Comparison of ENCODE assay signal across 8 cellular contexts in the genomic region with DNA sequence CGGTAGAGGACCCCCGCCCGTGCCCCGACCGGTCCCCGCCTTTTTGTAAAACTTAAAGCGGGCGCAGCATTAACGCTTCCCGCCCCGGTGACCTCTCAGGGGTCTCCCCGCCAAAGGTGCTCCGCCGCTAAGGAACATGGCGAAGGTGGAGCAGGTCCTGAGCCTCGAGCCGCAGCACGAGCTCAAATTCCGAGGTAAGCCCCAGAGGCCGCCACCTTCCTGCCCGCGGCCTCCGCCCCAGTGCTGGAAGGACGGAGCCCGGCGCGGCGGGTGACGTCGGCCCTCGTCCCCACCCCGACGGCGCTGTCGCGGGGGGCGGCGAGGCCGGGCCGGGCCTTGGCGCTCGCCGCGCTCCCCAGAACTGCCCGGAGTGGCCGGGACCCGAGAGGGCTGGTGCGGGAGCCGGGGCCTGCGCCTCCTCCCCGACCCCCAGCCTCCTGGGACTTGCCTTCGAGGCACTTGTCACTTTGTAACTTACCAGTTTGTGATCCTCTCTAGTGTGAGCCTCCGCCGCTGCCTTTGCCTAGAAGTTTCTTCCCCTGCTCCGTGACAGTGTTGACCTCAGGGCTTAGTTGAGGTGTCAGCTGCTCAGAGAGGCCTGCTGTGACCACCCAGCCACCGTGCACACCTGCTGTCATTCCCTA. TPM values are rescaled to one million over a fixed set of nuclear protein-coding genes. Genes with fewer than 3 reads are reported as not detected.
DNase-seq lines count a peak whose midpoint lies in the region; ATAC-seq and TF ChIP-seq lines count a peak whose summit lies in the region.

No MANE protein-coding gene starts in this region.

- H3K27me3 ChIP-seq in HUES6 (ENCODE audit: control insufficient read depth, insufficient read depth, low read length) (no peaks in the 10 kb centered on the region), gastroesophageal sphincter (no peaks in the 10 kb centered on the region)

- H3K27ac Mint-ChIP-seq in activated CD4-positive, alpha-beta memory T cell treated with anti-CD3 and anti-CD28 coated beads for 36 hours, result peak overlapping the region; percentile 92
- peak overlapping the region; percentile 94 for H3K27ac Mint-ChIP-seq in osteocyte (ENCODE audit: unreplicated experiment)

- H3K36me3 ChIP-seq in HUES6 (ENCODE audit: control insufficient read depth, insufficient read depth, low read length), result peaks cover 14% of the 10 kb centered on the region
- peaks cover 0 to 3% of the 10 kb centered on the region in 2 donors for H3K36me3 ChIP-seq in gastroesophageal sphincter

- peak overlapping the region; percentile 93 for H3K27ac ChIP-seq in HUES6 (ENCODE audit: low read depth, low read length)
- H3K27ac ChIP-seq in gastroesophageal sphincter, result peak overlapping the region; percentile 87 to 98 (median 96)

- CTCF ChIA-PET in activated CD4-positive, alpha-beta memory T cell treated with anti-CD3 and anti-CD28 coated beads for 36 hours (lab: Charles Lee), result interaction anchor here (0.6 to 1.4 kb wide), 6 partner anchors 14 to 262 kb away, joined by 3 to 5 read pairs (median 4); partner anchors contain the start of gene STX16

- no peaks in the 10 kb centered on the region for H3K9me3 Mint-ChIP-seq in activated CD4-positive, alpha-beta memory T cell treated with anti-CD3 and anti-CD28 coated beads for 36 hours
- H3K9me3 Mint-ChIP-seq in osteocyte (ENCODE audit: unreplicated experiment), result peaks cover 4% of the 10 kb centered on the region

- peak overlapping the region; percentile 95 for H3K4me3 Mint-ChIP-seq in activated CD4-positive, alpha-beta memory T cell treated with anti-CD3 and anti-CD28 coated beads for 36 hours
- peak overlapping the region; percentile 88 for H3K4me3 Mint-ChIP-seq in osteocyte (ENCODE audit: unreplicated experiment)

- H3K9me3 ChIP-seq in HUES6 (ENCODE audit: control insufficient read depth, insufficient read depth, low read depth, low read length), result no peaks in the 10 kb centered on the region
- no peaks in the 10 kb centered on the region for H3K9me3 ChIP-seq in gastroesophageal sphincter

- no peaks in the 10 kb centered on the region for H3K27me3 Mint-ChIP-seq in activated CD4-positive, alpha-beta memory T cell treated with anti-CD3 and anti-CD28 coated beads for 36 hours
- H3K27me3 Mint-ChIP-seq in osteocyte (ENCODE audit: unreplicated experiment), result no peaks in the 10 kb centered on the region

- TF ChIP-seq EP300 in gastroesophageal sphincter (IDR thresholded peaks at IDR 0.05), result no peak

- TF ChIP-seq POLR2A in gastroesophageal sphincter (IDR thresholded peaks at IDR 0.05), result peak in 1 of 2 donors; percentile 4

- TF ChIP-seq CTCF in gastroesophageal sphincter (IDR thresholded peaks at IDR 0.05) (no peak), osteocyte (IDR thresholded peaks at IDR 0.05) (no peak)

- DNase-seq in NCI-H1417 (lab: John Stamatoyannopoulos, UW) (peak in 2 of 3 experiments; percentile 57 to 74), NCI-H1417 treated with DMSO at 0.1 percent for 48 hours (lab: John Stamatoyannopoulos, UW) (no peak), osteocyte (ENCODE audit: extremely low spot score, unreplicated experiment) (no peak), NCI-H1436 (lab: John Stamatoyannopoulos, UW) (no peak)
- DNase-seq in activated CD4-positive, alpha-beta memory T cell treated with anti-CD3 and anti-CD28 coated beads for 36 hours, result peak; percentile 49

- H3K36me3 Mint-ChIP-seq in activated CD4-positive, alpha-beta memory T cell treated with anti-CD3 and anti-CD28 coated beads for 36 hours, result peaks cover 31% of the 10 kb centered on the region
- H3K36me3 Mint-ChIP-seq in osteocyte (ENCODE audit: unreplicated experiment), result peaks cover 3% of the 10 kb centered on the region

- intact Hi-C loops in activated CD4-positive, alpha-beta memory T cell treated with anti-CD3 and anti-CD28 coated beads for 36 hours (cut with micrococcal nuclease), result loop anchor here (1.0 to 5.0 kb wide), 4 partner anchors 19 to 263 kb away; partner anchors contain the start of gene STX16

- peak overlapping the region; percentile 85 for H3K4me3 ChIP-seq in HUES6 (ENCODE audit: low read depth, low read length)
- H3K4me3 ChIP-seq in gastroesophageal sphincter, result peak overlapping the region; percentile 82 to 95

- H3K4me1 Mint-ChIP-seq in activated CD4-positive, alpha-beta memory T cell treated with anti-CD3 and anti-CD28 coated beads for 36 hours (ENCODE audit: low read depth), result peaks cover 42% of the 10 kb centered on the region
- H3K4me1 Mint-ChIP-seq in osteocyte (ENCODE audit: unreplicated experiment), result peaks cover 37% of the 10 kb centered on the region

- ATAC-seq in GM21576 (IDR thresholded peaks at IDR 0.05; ENCODE audit: unreplicated experiment) (peak; percentile 28), gastroesophageal sphincter (peak; percentile 76)

- WGBS in gastroesophageal sphincter (ENCODE audit: low coverage in 1 of 2), 2 donors, result 0 to 2% methylated on average over 3 to 6 of the region's 56 CpGs

- H3K9ac ChIP-seq in HUES6 (ENCODE audit: low read length), result peak overlapping the region; percentile 99

- POLR2A ChIA-PET in activated CD4-positive, alpha-beta memory T cell treated with anti-CD3 and anti-CD28 coated beads for 36 hours (lab: Charles Lee), result interaction anchor here (0.7 to 2.2 kb wide), 11 partner anchors 9 to 779 kb away, joined by 3 to 18 read pairs (median 4); partner anchors contain the start of genes RAB22A and STX16

- H3K4me1 ChIP-seq in HUES6 (ENCODE audit: control insufficient read depth, insufficient read depth, low read length) (peaks cover 8% of the 10 kb centered on the region; the same call in 1 of the 2 replicates), gastroesophageal sphincter (peaks cover 7 to 48% (median 18%) of the 10 kb centered on the region in 3 donors)

RNA-seq across cellular contexts. Expression of gene VAPB, which starts 0.4 kb away (rescaled TPM):
- 10 to 100 TPM; 34.6 to 37.0 TPM for total RNA-seq in activated CD4-positive, alpha-beta memory T cell treated with anti-CD3 and anti-CD28 coated beads for 36 hours
- total RNA-seq in gastroesophageal sphincter (10 to 100 TPM; 30.4 to 43.1 (median 35.9) TPM), osteocyte (47.6 and 49.9 TPM in 2 replicates)

Comparison
In these comparisons a context has a peak if more than half of its experiments do, and no peak if none do; other contexts are left out.
1. DNase-seq: peak in NCI-H1417 (2 of 3) and activated CD4-positive, alpha-beta memory T cell treated with anti-CD3 and anti-CD28 coated beads for 36 hours (single experiment); none in NCI-H1417 treated with DMSO at 0.1 percent for 48 hours (single experiment), osteocyte (single experiment) and NCI-H1436 (single experiment).